ENCODE assay signal across 10 cellular contexts in genomic region chr9:92506184-92506857, GRCh38. TPM values are rescaled to one million over a fixed set of nuclear protein-coding genes. Genes with fewer than 3 reads are reported as not detected.
DNase-seq lines count a peak whose midpoint lies in the region; ATAC-seq, FAIRE-seq and TF ChIP-seq lines count a peak whose summit lies in the region.
"Had no signal": no experiment of that assay in that cellular context is flagged by ENCODE, and none has a peak within 500 bp of the region (broad histone marks: within the 10 kb centered on the region; RNA-seq: fewer than 3 reads in every experiment).

No MANE protein-coding gene starts in this region.

- dilution Hi-C loops in keratinocyte (cut with MboI; ENCODE audit: extremely low pct_ligation_motif_present, low sequenced_read_pairs): no loop called here

- peak; percentile 85 for FAIRE-seq in keratinocyte (lab: Jason Lieb, UNC)

- no peaks in the 10 kb centered on the region for H3K27me3 ChIP-seq in breast epithelium
- no peaks in the 10 kb centered on the region for H3K27me3 ChIP-seq in keratinocyte (ENCODE audit: control insufficient read depth, extremely low read depth, insufficient read depth, low read length)
- H3K27me3 ChIP-seq in testis: no peaks in the 10 kb centered on the region

- H3K4me1 ChIP-seq in HEK293 (ENCODE audit: control insufficient read depth, insufficient read depth, low read length) (no peaks in the 10 kb centered on the region), breast epithelium (peaks cover 0 to 4% of the 10 kb centered on the region in 2 donors), keratinocyte (ENCODE audit: control insufficient read depth, extremely low read depth, insufficient read depth, low read length) (peaks cover 40% of the 10 kb centered on the region), testis (peaks cover 19% of the 10 kb centered on the region)

- POLR2A ChIA-PET in HEK293 (lab: Yijun Ruan, JAX): no interaction called here

- H2AFZ ChIP-seq in keratinocyte (ENCODE audit: control insufficient read depth, low read length): peak overlapping the region; percentile 84

- peak overlapping the region; percentile 57 for H3K4me2 ChIP-seq in keratinocyte (ENCODE audit: control insufficient read depth, extremely low read depth, insufficient read depth, low read depth, low read length)

- no peak overlapping the region for H3K4me3 ChIP-seq in HEK293 (ENCODE audit: low read depth, low read length)
- H3K4me3 ChIP-seq in breast epithelium: no peak overlapping the region
- peak overlapping the region in 2 of 3 experiments; percentile 7 to 52 for H3K4me3 ChIP-seq in keratinocyte (ENCODE audit: control insufficient read depth in 2 of 3, extremely low read depth in 1 of 3, insufficient read depth in 2 of 3, low read depth in 1 of 3, low read length in 3 of 3)
- H3K4me3 ChIP-seq in testis: no peak overlapping the region

- no peaks in the 10 kb centered on the region for H3K9me1 ChIP-seq in keratinocyte (ENCODE audit: control insufficient read depth, extremely low read depth, insufficient read depth, low read length)

- CTCF ChIA-PET in HEK293 (lab: Yijun Ruan, JAX): interaction anchor here (0.6 to 0.7 kb wide), 2 partner anchors 53 to 142 kb away, joined by 3 to 5 read pairs; no protein-coding TSS in a partner anchor

- TF ChIP-seq POLR2A in breast epithelium (IDR thresholded peaks at IDR 0.05) (no peak), testis (IDR thresholded peaks at IDR 0.05) (no peak)

- ATAC-seq in HG02970 (IDR thresholded peaks at IDR 0.05; ENCODE audit: low FRiP score, unreplicated experiment) (no peak), GM21515 (IDR thresholded peaks at IDR 0.05; ENCODE audit: unreplicated experiment) (no peak), GM19328 (IDR thresholded peaks at IDR 0.05; ENCODE audit: unreplicated experiment) (no peak)
- ATAC-seq: activated T-cell treated with anti-CD3 and anti-CD28 coated beads, Interleukin-2, amount 50 U/mL, for 4 hours had no signal

- no peak for DNase-seq in breast epithelium (ENCODE audit: low spot score in 2 of 2)
- DNase-seq in keratinocyte (ENCODE audit: low read depth, low spot score): peak; percentile 64
- peak; percentile 35 for DNase-seq in testis
- no peak for DNase-seq in activated T-cell treated with anti-CD3 and anti-CD28 coated beads, Interleukin-2, amount 50 U/mL, for 24 hours
- DNase-seq: activated T-cell treated with anti-CD3 and anti-CD28 coated beads, Interleukin-2, amount 50 U/mL, for 4 hours; stimulated activated CD4-positive, alpha-beta T cell treated with anti-CD3 and anti-CD28 coated beads, Interleukin-12 subunit alpha, Interleukin-12 subunit beta, amount 100 ng/mL, for 4 hours had no signal

- intact Hi-C loops in breast epithelium (cut with DNase I; ENCODE audit: low total_unique reads): no loop called here
- intact Hi-C loops in testis (cut with DNase I; ENCODE audit: low total_unique reads): no loop called here

- TF ChIP-seq CTCF in HEK293 (tag by site-specific recombination; IDR thresholded peaks at IDR 0.05) (no peak), breast epithelium (IDR thresholded peaks at IDR 0.05) (no peak), keratinocyte (optimal IDR thresholded peaks at IDR 0.05 in 1 of 3, IDR thresholded peaks at IDR 0.05 in 1 of 3, conservative IDR thresholded peaks at IDR 0.05 in 1 of 3; ENCODE audit: extremely low read depth in 1 of 3, insufficient read depth in 2 of 3, low read length in 3 of 3) (no peak), testis (IDR thresholded peaks at IDR 0.05) (no peak)

- no peaks in the 10 kb centered on the region for H3K9me3 Mint-ChIP-seq in activated T-cell treated with anti-CD3 and anti-CD28 coated beads, Interleukin-2, amount 50 U/mL, for 24 hours
- H3K9me3 Mint-ChIP-seq: activated T-cell treated with anti-CD3 and anti-CD28 coated beads, Interleukin-2, amount 50 U/mL, for 4 hours had no signal

- H3K36me3 ChIP-seq in HEK293 (ENCODE audit: control insufficient read depth in 2 of 2, insufficient read depth in 1 of 2, low read length in 2 of 2) (no peaks in the 10 kb centered on the region), breast epithelium (no peaks in the 10 kb centered on the region), keratinocyte (ENCODE audit: control insufficient read depth in 2 of 2, extremely low read depth in 1 of 2, insufficient read depth in 2 of 2, low read length in 2 of 2) (no peaks in the 10 kb centered on the region), testis (ENCODE audit: low read depth, missing control alignments) (no peaks in the 10 kb centered on the region)

- H3K79me2 ChIP-seq in keratinocyte (ENCODE audit: control insufficient read depth, insufficient read depth, low read length): no peaks in the 10 kb centered on the region

- no peak overlapping the region for H3K27ac Mint-ChIP-seq in activated T-cell treated with anti-CD3 and anti-CD28 coated beads, Interleukin-2, amount 50 U/mL, for 24 hours

- WGBS in testis, 2 donors: 55 to 57% methylated on average over 3 of the region's 3 CpGs

- peak overlapping the region; percentile 82 for H3K9ac ChIP-seq in keratinocyte (ENCODE audit: control insufficient read depth, extremely low read depth, insufficient read depth, low read length)

- no peaks in the 10 kb centered on the region for H3K9me3 ChIP-seq in HEK293 (ENCODE audit: control insufficient read depth, insufficient read depth, low read depth, low read length)
- no peaks in the 10 kb centered on the region for H3K9me3 ChIP-seq in breast epithelium
- H3K9me3 ChIP-seq in keratinocyte (ENCODE audit: control insufficient read depth, low read depth, low read length): no peaks in the 10 kb centered on the region
- no peaks in the 10 kb centered on the region for H3K9me3 ChIP-seq in testis

- H3K27me3 Mint-ChIP-seq in activated T-cell treated with anti-CD3 and anti-CD28 coated beads, Interleukin-2, amount 50 U/mL, for 24 hours: no peaks in the 10 kb centered on the region

- H3K36me3 Mint-ChIP-seq in activated T-cell treated with anti-CD3 and anti-CD28 coated beads, Interleukin-2, amount 50 U/mL, for 24 hours (ENCODE audit: low read depth): no peaks in the 10 kb centered on the region

- H3K27ac ChIP-seq in HEK293 (ENCODE audit: extremely low read depth, low read depth, low read length) (no peak overlapping the region), breast epithelium (peak overlapping the region; percentile 5 to 54), keratinocyte (ENCODE audit: control insufficient read depth, insufficient read depth, low read length) (peak overlapping the region; percentile 98), testis (peak overlapping the region in 1 of 2 donors; percentile 8)

- H3K4me1 Mint-ChIP-seq in activated T-cell treated with anti-CD3 and anti-CD28 coated beads, Interleukin-2, amount 50 U/mL, for 24 hours (ENCODE audit: low read depth): no peaks in the 10 kb centered on the region

- H3K4me3 Mint-ChIP-seq in activated T-cell treated with anti-CD3 and anti-CD28 coated beads, Interleukin-2, amount 50 U/mL, for 24 hours: no peak overlapping the region
- H3K4me3 Mint-ChIP-seq: activated T-cell treated with anti-CD3 and anti-CD28 coated beads, Interleukin-2, amount 50 U/mL, for 4 hours had no signal

- no peaks in the 10 kb centered on the region for H4K20me1 ChIP-seq in keratinocyte (ENCODE audit: control insufficient read depth, extremely low read depth, insufficient read depth, low read length)

TF ChIP-seq in HEK293, 187 proteins besides CTCF, POLR2A, EP300 and RAD21 (continues in another document):
- TF ChIP-seq ZNF768 (tag by site-specific recombination; IDR thresholded peaks at IDR 0.05): no peak
- TF ChIP-seq ZNF341 (tag by site-specific recombination; IDR thresholded peaks at IDR 0.05; ENCODE audit: low read depth): no peak
- no peak for TF ChIP-seq ZBTB21 (tag by site-specific recombination; IDR thresholded peaks at IDR 0.05)
- no peak for TF ChIP-seq ZNF302 (tag by site-specific recombination; IDR thresholded peaks at IDR 0.05; ENCODE audit: low read depth)
- TF ChIP-seq ZBTB1 (tag by site-specific recombination; IDR thresholded peaks at IDR 0.05): no peak

RNA-seq across cellular contexts. Expression of gene ASPN, which starts 24.0 kb away (rescaled TPM):
- total RNA-seq in breast epithelium (1 to 10 TPM; 3.9 to 6.3 (median 6.2) TPM), testis (under 1 TPM; 0.12 to 0.39 TPM)
- polyA plus RNA-seq in keratinocyte (0.36 to 1.1 TPM (median 0.63 TPM) in 3 replicates), testis (ENCODE audit: insufficient read depth, low read depth, low replicate concordance) (5.0 TPM)
- polyA plus RNA-seq in keratinocyte (2011; ENCODE audit: low read depth): 3.0 TPM
- polyA plus RNA-seq in keratinocyte (2011; cell fraction: cytosol; rRNA removed): 0.61 and 0.66 TPM in 2 replicates
- 1.7 and 2.2 TPM in 2 replicates for polyA plus RNA-seq in keratinocyte (2011; cell fraction: nucleus; rRNA removed)
- polyA plus RNA-seq in keratinocyte (2012; ENCODE audit: low replicate concordance): 0.25 and 1.2 TPM in 2 replicates
- 0.67 to 0.86 TPM in 2 of 3 replicates, not detected in the other for polyA minus RNA-seq in keratinocyte
- not detected for polyA minus RNA-seq in keratinocyte (2011; cell fraction: cytosol; rRNA and poly(A)+ RNA removed)
- polyA minus RNA-seq in keratinocyte (2011; cell fraction: nucleus; rRNA and poly(A)+ RNA removed): 1.3 and 2.1 TPM in 2 replicates
- total RNA-seq: activated T-cell treated with anti-CD3 and anti-CD28 coated beads, Interleukin-2, amount 50 U/mL, for 4 hours had no signal

RNA-seq across cellular contexts. Expression of gene ECM2, which starts 29.5 kb away (rescaled TPM):
- total RNA-seq in breast epithelium: 10 to 100 TPM; 13.8 to 92.2 (median 25.5) TPM
- polyA plus RNA-seq in keratinocyte: 0.36 to 0.99 TPM (median 0.75 TPM) in 3 replicates
- 3.8 TPM for polyA plus RNA-seq in keratinocyte (2011; ENCODE audit: low read depth)
- polyA plus RNA-seq in keratinocyte (2011; cell fraction: cytosol; rRNA removed): 0.62 and 1.7 TPM in 2 replicates
- polyA plus RNA-seq in keratinocyte (2011; cell fraction: nucleus; rRNA removed): 0.43 and 0.61 TPM in 2 replicates
- 0.41 and 1.5 TPM in 2 replicates for polyA plus RNA-seq in keratinocyte (2012; ENCODE audit: low replicate concordance)
- 0.63 to 0.64 TPM in 2 of 3 replicates, not detected in the other for polyA minus RNA-seq in keratinocyte
- polyA minus RNA-seq in keratinocyte (2011; cell fraction: cytosol; rRNA and poly(A)+ RNA removed): not detected
- 0.32 TPM in 1 of 2 replicates, not detected in the other for polyA minus RNA-seq in keratinocyte (2011; cell fraction: nucleus; rRNA and poly(A)+ RNA removed)
- 10 to 100 TPM; 16.7 to 16.8 TPM for total RNA-seq in testis
- polyA plus RNA-seq in testis (ENCODE audit: insufficient read depth, low read depth, low replicate concordance): 26.9 TPM
- total RNA-seq: activated T-cell treated with anti-CD3 and anti-CD28 coated beads, Interleukin-2, amount 50 U/mL, for 4 hours had no signal

Comparison
In these comparisons a context has a peak if more than half of its experiments do, and no peak if none do; other contexts are left out.
1. H3K4me3 ChIP-seq: peak in keratinocyte (2 of 3); none in HEK293 (single experiment), breast epithelium (0 of 3) and testis (0 of 2).
2. DNase-seq: peak in keratinocyte (single experiment) and testis (single experiment); none in breast epithelium (0 of 2) and activated T-cell treated with anti-CD3 and anti-CD28 coated beads, Interleukin-2, amount 50 U/mL, for 24 hours (single experiment).